23 cellular contexts compared by ENCODE assay signal in genomic region chr22:49450521-49450920, GRCh38.
DNase-seq lines count a peak whose midpoint lies in the region; ATAC-seq and TF ChIP-seq lines count a peak whose summit lies in the region.
"Had no signal": no experiment of that assay in that cellular context is flagged by ENCODE, and none has a peak within 500 bp of the region (broad histone marks: within the 10 kb centered on the region; RNA-seq: fewer than 3 reads in every experiment).

No MANE protein-coding gene starts in this region.

- peaks cover 32% of the 10 kb centered on the region for H3K4me1 Mint-ChIP-seq in neural crest cell
- H3K4me1 Mint-ChIP-seq: activated naive CD4-positive, alpha-beta T cell treated with anti-CD3 and anti-CD28 coated beads, Interleukin-2, amount 10 ng/mL, durations not matched to agents 7 days and 5 days; central memory CD8-positive, alpha-beta T cell had no signal

- CTCF ChIA-PET in HEK293 (lab: Yijun Ruan, JAX) = interaction anchor here (0.6 kb wide), 1 partner anchor 32 kb away, joined by 3 read pairs; no protein-coding TSS in a partner anchor

- no peaks in the 10 kb centered on the region for H3K9me3 ChIP-seq in HEK293 (ENCODE audit: control insufficient read depth, insufficient read depth, low read depth, low read length)
- H3K9me3 ChIP-seq: esophagus muscularis mucosa, gastrocnemius medialis, left ventricle myocardium inferior, upper lobe of left lung had no signal

- H3K27me3 Mint-ChIP-seq in neural crest cell (ENCODE audit: low read depth) = peaks cover 50% of the 10 kb centered on the region

- H3K4me3 ChIP-seq in HEK293 (ENCODE audit: low read depth, low read length) = no peak overlapping the region
- H3K4me3 ChIP-seq: esophagus muscularis mucosa, gastrocnemius medialis, left ventricle myocardium inferior, upper lobe of left lung had no signal

- H3K27ac ChIP-seq in HEK293 (ENCODE audit: extremely low read depth, low read depth, low read length) = no peak overlapping the region
- H3K27ac ChIP-seq: esophagus muscularis mucosa, gastrocnemius medialis, left ventricle myocardium inferior, RWPE1, upper lobe of left lung had no signal

- H3K36me3 Mint-ChIP-seq in neural crest cell (ENCODE audit: low read depth) = no peaks in the 10 kb centered on the region
- H3K36me3 Mint-ChIP-seq: activated naive CD4-positive, alpha-beta T cell treated with anti-CD3 and anti-CD28 coated beads, Interleukin-2, amount 10 ng/mL, durations not matched to agents 7 days and 5 days had no signal

- H3K36me3 ChIP-seq in HEK293 (ENCODE audit: control insufficient read depth in 2 of 2, insufficient read depth in 1 of 2, low read length in 2 of 2) = no peaks in the 10 kb centered on the region
- H3K36me3 ChIP-seq: esophagus muscularis mucosa, gastrocnemius medialis, left ventricle myocardium inferior, upper lobe of left lung had no signal

- POLR2A ChIA-PET in HEK293 (lab: Yijun Ruan, JAX) = no interaction called here

- no peak for ATAC-seq in GM21423 (IDR thresholded peaks at IDR 0.05; ENCODE audit: unreplicated experiment)
- ATAC-seq: activated CD4-positive, CD25-positive, alpha-beta regulatory T cell treated with anti-CD3 and anti-CD28 coated beads, Interleukin-2, amount 50 U/mL, for 24 hours; activated CD8-positive, alpha-beta T cell treated with anti-CD3 and anti-CD28 coated beads for 36 hours; activated T-cell treated with anti-CD3 and anti-CD28 coated beads, Interleukin-2, amount 50 U/mL, for 4 hours; gastrocnemius medialis had no signal

- H3K27ac Mint-ChIP-seq in neural crest cell (ENCODE audit: unreplicated experiment) = peak overlapping the region; percentile 32
- H3K27ac Mint-ChIP-seq: activated CD8-positive, alpha-beta T cell treated with anti-CD3 and anti-CD28 coated beads for 36 hours; activated naive CD4-positive, alpha-beta T cell treated with anti-CD3 and anti-CD28 coated beads, Interleukin-2, amount 10 ng/mL, durations not matched to agents 7 days and 5 days; CD4-positive, alpha-beta T cell; stimulated activated naive CD8-positive, alpha-beta T cell treated with anti-CD3 and anti-CD28 coated beads, Interleukin-15, amount 100 ng/mL, for 72 hours had no signal

- peaks cover 7% of the 10 kb centered on the region; the same call in 1 of the 2 replicates for H3K4me1 ChIP-seq in HEK293 (ENCODE audit: control insufficient read depth, insufficient read depth, low read length)
- H3K4me1 ChIP-seq: esophagus muscularis mucosa, gastrocnemius medialis, left ventricle myocardium inferior had no signal

- peak overlapping the region; percentile 39 for H3K4me3 Mint-ChIP-seq in neural crest cell
- H3K4me3 Mint-ChIP-seq: activated CD8-positive, alpha-beta T cell treated with anti-CD3 and anti-CD28 coated beads for 36 hours; activated naive CD4-positive, alpha-beta T cell treated with anti-CD3 and anti-CD28 coated beads, Interleukin-2, amount 10 ng/mL, durations not matched to agents 7 days and 5 days; activated T-cell treated with anti-CD3 and anti-CD28 coated beads, Interleukin-2, amount 50 U/mL, for 4 hours; CD4-positive, alpha-beta T cell; central memory CD8-positive, alpha-beta T cell; stimulated activated naive CD8-positive, alpha-beta T cell treated with anti-CD3 and anti-CD28 coated beads, Interleukin-15, amount 100 ng/mL, for 72 hours had no signal

- DNase-seq in NCI-H345 treated with DMSO at 0.1 percent for 48 hours (lab: John Stamatoyannopoulos, UW; ENCODE audit: unreplicated experiment) (peak; percentile 33), globus pallidus (ENCODE audit: low spot score) (peak; percentile 11), neural crest cell (ENCODE audit: low read depth, low spot score) (no peak), superior temporal gyrus (ENCODE audit: extremely low spot score) (no peak), NCI-H226 (no peak), GM03348 (ENCODE audit: low spot score) (no peak)
- DNase-seq: activated CD8-positive, alpha-beta T cell treated with anti-CD3 and anti-CD28 coated beads for 36 hours; activated naive CD4-positive, alpha-beta T cell treated with anti-CD3 and anti-CD28 coated beads, Interleukin-2, amount 10 ng/mL, durations not matched to agents 7 days and 5 days; activated T-cell treated with anti-CD3 and anti-CD28 coated beads, Interleukin-2, amount 50 U/mL, for 4 hours; CD4-positive, alpha-beta T cell; effector CD8-positive, alpha-beta T cell; gastrocnemius medialis; left ventricle myocardium inferior; stimulated activated CD4-positive, alpha-beta T cell treated with anti-CD3 and anti-CD28 coated beads, Interleukin-4, amount 100 ng/mL, for 24 hours; stimulated activated naive CD8-positive, alpha-beta T cell treated with anti-CD3 and anti-CD28 coated beads, Interleukin-15, amount 100 ng/mL, for 72 hours; T1000 had no signal

- H3K9me3 Mint-ChIP-seq in neural crest cell = no peaks in the 10 kb centered on the region
- H3K9me3 Mint-ChIP-seq: activated CD8-positive, alpha-beta T cell treated with anti-CD3 and anti-CD28 coated beads for 36 hours; activated T-cell treated with anti-CD3 and anti-CD28 coated beads, Interleukin-2, amount 50 U/mL, for 4 hours; CD4-positive, alpha-beta T cell; central memory CD8-positive, alpha-beta T cell; stimulated activated naive CD8-positive, alpha-beta T cell treated with anti-CD3 and anti-CD28 coated beads, Interleukin-15, amount 100 ng/mL, for 72 hours had no signal

- TF ChIP-seq CTCF in HEK293 (tag by site-specific recombination; IDR thresholded peaks at IDR 0.05) (no peak), neural crest cell (conservative IDR thresholded peaks at IDR 0.05) (no peak)

TF ChIP-seq in HEK293, 187 proteins besides CTCF, POLR2A, EP300 and RAD21:
- TF ChIP-seq ATF2 (tag by site-specific recombination; IDR thresholded peaks at IDR 0.05; ENCODE audit: low read depth) (no peak), ZIC2 (tag by site-specific recombination; IDR thresholded peaks at IDR 0.05) (peak; percentile 58)
- TF ChIP-seq, protein P1, sequence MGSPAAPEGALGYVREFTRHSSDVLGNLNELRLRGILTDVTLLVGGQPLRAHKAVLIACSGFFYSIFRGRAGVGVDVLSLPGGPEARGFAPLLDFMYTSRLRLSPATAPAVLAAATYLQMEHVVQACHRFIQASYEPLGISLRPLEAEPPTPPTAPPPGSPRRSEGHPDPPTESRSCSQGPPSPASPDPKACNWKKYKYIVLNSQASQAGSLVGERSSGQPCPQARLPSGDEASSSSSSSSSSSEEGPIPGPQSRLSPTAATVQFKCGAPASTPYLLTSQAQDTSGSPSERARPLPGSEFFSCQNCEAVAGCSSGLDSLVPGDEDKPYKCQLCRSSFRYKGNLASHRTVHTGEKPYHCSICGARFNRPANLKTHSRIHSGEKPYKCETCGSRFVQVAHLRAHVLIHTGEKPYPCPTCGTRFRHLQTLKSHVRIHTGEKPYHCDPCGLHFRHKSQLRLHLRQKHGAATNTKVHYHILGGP (tag by site-specific recombination; IDR thresholded peaks at IDR 0.05) = no peak
- TF ChIP-seq, protein P2, sequence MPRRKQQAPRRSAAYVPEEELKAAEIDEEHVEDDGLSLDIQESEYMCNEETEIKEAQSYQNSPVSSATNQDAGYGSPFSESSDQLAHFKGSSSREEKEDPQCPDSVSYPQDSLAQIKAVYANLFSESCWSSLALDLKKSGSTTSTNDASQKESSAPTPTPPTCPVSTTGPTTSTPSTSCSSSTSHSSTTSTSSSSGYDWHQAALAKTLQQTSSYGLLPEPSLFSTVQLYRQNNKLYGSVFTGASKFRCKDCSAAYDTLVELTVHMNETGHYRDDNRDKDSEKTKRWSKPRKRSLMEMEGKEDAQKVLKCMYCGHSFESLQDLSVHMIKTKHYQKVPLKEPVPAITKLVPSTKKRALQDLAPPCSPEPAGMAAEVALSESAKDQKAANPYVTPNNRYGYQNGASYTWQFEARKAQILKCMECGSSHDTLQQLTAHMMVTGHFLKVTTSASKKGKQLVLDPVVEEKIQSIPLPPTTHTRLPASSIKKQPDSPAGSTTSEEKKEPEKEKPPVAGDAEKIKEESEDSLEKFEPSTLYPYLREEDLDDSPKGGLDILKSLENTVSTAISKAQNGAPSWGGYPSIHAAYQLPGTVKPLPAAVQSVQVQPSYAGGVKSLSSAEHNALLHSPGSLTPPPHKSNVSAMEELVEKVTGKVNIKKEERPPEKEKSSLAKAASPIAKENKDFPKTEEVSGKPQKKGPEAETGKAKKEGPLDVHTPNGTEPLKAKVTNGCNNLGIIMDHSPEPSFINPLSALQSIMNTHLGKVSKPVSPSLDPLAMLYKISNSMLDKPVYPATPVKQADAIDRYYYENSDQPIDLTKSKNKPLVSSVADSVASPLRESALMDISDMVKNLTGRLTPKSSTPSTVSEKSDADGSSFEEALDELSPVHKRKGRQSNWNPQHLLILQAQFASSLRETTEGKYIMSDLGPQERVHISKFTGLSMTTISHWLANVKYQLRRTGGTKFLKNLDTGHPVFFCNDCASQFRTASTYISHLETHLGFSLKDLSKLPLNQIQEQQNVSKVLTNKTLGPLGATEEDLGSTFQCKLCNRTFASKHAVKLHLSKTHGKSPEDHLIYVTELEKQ (tag by site-specific recombination; IDR thresholded peaks at IDR 0.05; ENCODE audit: borderline replicate concordance) = no peak

Comparison
In these comparisons a context has a peak if more than half of its experiments do, and no peak if none do; other contexts are left out.
1. DNase-seq: peak in NCI-H345 treated with DMSO at 0.1 percent for 48 hours (single experiment) and globus pallidus (single experiment); none in neural crest cell (single experiment), superior temporal gyrus (single experiment), NCI-H226 (single experiment) and GM03348 (single experiment).